In the genomic region with DNA sequence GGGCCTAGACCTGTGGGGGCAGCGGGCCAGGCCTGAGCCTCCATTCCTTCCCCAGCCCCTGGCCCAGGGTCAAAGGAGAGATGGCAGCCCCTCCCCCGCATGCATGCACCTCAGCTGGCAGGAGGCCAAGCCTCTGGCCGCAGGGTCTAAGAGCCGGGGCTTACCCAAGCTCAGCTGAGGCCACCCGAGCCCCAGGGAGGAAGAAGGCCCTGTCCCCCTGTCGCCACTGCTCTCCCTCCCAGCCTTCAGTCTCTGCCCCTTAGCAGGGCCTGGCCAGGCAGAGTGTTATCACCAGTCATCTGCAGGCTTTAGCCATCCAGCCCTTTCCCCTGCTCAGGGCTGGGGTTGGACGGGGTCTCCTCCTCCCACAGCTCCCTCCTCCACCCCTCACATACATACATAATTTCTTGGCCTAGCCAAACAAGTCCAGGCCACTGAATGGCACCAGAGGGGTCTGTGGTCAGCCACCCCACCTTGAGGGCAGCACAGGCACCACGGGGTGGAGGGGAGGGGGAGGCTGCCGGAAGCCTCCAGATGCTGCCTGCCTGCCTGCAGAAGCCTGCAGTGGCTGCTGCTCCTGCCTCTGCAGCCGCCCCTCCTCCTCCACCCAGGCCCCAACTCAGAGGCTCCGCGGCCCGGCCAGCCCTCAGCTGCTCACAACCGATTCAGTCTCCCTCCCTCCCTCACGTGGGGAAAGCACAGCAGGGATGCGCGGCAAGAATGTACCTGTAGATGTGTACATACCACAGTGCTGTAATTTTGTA, we compare ENCODE assay signal across 13 cellular contexts. TPM values are rescaled to one million over a fixed set of nuclear protein-coding genes. Genes with fewer than 3 reads are reported as not detected.
DNase-seq lines count a peak whose midpoint lies in the region; ATAC-seq and TF ChIP-seq lines count a peak whose summit lies in the region.
"Had no signal": no experiment of that assay in that cellular context is flagged by ENCODE, and none has a peak within 500 bp of the region (broad histone marks: within the 10 kb centered on the region; RNA-seq: fewer than 3 reads in every experiment).

No MANE protein-coding gene starts in this region.

- CTCF ChIA-PET in Caco-2 (lab: Charles Lee): no interaction called here

- no peak overlapping the region for H2AFZ ChIP-seq in neural progenitor cell (replicated peaks)

- H3K36me3 ChIP-seq in neural progenitor cell: no peaks in the 10 kb centered on the region
- H3K36me3 ChIP-seq in Caco-2 (ENCODE audit: control insufficient read depth, insufficient read depth, low read length): peaks cover 4% of the 10 kb centered on the region

- peaks cover 41% of the 10 kb centered on the region for H3K4me1 ChIP-seq in neural progenitor cell
- no peaks in the 10 kb centered on the region for H3K4me1 ChIP-seq in Caco-2

- TF ChIP-seq CTCF in choroid plexus epithelial cell (conservative IDR thresholded peaks at IDR 0.05; ENCODE audit: low read depth, low read length) (no peak), neural progenitor cell (IDR thresholded peaks at IDR 0.05) (no peak), Caco-2 (IDR thresholded peaks at IDR 0.05; ENCODE audit: insufficient read depth in 1 of 2, low read depth in 1 of 2, low read length in 1 of 2, severe bottlenecking in 1 of 2, unreplicated experiment in 1 of 2) (no peak)

- H3K4me2 ChIP-seq in neural progenitor cell: peak overlapping the region; percentile 73
- H3K4me2 ChIP-seq: KMS-11 had no signal

- peaks cover 7% of the 10 kb centered on the region for H3K36me3 Mint-ChIP-seq in neural progenitor cell
- peaks cover 74% of the 10 kb centered on the region for H3K36me3 Mint-ChIP-seq in Caco-2 (ENCODE audit: insufficient read depth, unreplicated experiment)

- H3F3A ChIP-seq in neural progenitor cell (ENCODE audit: low read depth): peaks cover 32% of the 10 kb centered on the region

- H3K4me3 Mint-ChIP-seq in neural progenitor cell: peak overlapping the region; percentile 72
- H3K4me3 Mint-ChIP-seq in Caco-2 (ENCODE audit: unreplicated experiment): no peak overlapping the region

- POLR2A ChIA-PET in Caco-2 (lab: Charles Lee): no interaction called here

- peaks cover 68% of the 10 kb centered on the region for H3K4me1 Mint-ChIP-seq in neural progenitor cell
- H3K4me1 Mint-ChIP-seq in Caco-2 (ENCODE audit: low read depth, unreplicated experiment): no peaks in the 10 kb centered on the region

- peak overlapping the region; percentile 79 for H3K27ac Mint-ChIP-seq in neural progenitor cell
- no peak overlapping the region for H3K27ac Mint-ChIP-seq in Caco-2 (ENCODE audit: unreplicated experiment)

- H3K9ac ChIP-seq in neural progenitor cell: no peak overlapping the region
- H3K9ac ChIP-seq: KMS-11 had no signal

- H3K4me3 ChIP-seq in choroid plexus epithelial cell (ENCODE audit: low read depth, low read length) (no peak overlapping the region), neural progenitor cell (no peak overlapping the region), Caco-2 (ENCODE audit: low read depth, low read length) (no peak overlapping the region)

- H3K27me3 ChIP-seq in neural progenitor cell (no peaks in the 10 kb centered on the region), Caco-2 (replicated peaks; ENCODE audit: control insufficient read depth, insufficient read depth, low read length) (no peaks in the 10 kb centered on the region)

- no TSS peak for BruUV-seq in Caco-2 (replicated peaks; lab: Mats Ljungman, UMichigan)

- intact Hi-C loops in Caco-2 (cut with micrococcal nuclease; ENCODE audit: unreplicated experiment): no loop called here

- H3K9me3 Mint-ChIP-seq in neural progenitor cell (no peaks in the 10 kb centered on the region), Caco-2 (ENCODE audit: unreplicated experiment) (no peaks in the 10 kb centered on the region)

- H3K27ac ChIP-seq in neural progenitor cell: peak overlapping the region; percentile 84
- H3K27ac ChIP-seq: KMS-11 had no signal

- H3K79me2 ChIP-seq in neural progenitor cell (ENCODE audit: low read depth): no peaks in the 10 kb centered on the region

- H3K9me3 ChIP-seq in neural progenitor cell (ENCODE audit: low read depth) (no peaks in the 10 kb centered on the region), Caco-2 (no peaks in the 10 kb centered on the region)

- DNase-seq in NCI-H2029 (lab: John Stamatoyannopoulos, UW): peak; percentile 7
- no peak for DNase-seq in NCI-H2029 treated with DMSO at 0.1 percent for 48 hours (lab: John Stamatoyannopoulos, UW)
- peak; percentile 34 for DNase-seq in NCI-H2171 treated with DMSO at 0.1 percent for 48 hours (lab: John Stamatoyannopoulos, UW)
- peak; percentile 55 for DNase-seq in choroid plexus epithelial cell (ENCODE audit: low read depth)
- peak; percentile 81 for DNase-seq in neural progenitor cell (ENCODE audit: low spot score)
- no peak for DNase-seq in NCI-H146 (lab: John Stamatoyannopoulos, UW)
- no peak for DNase-seq in Caco-2
- DNase-seq: ACHN; activated CD4-positive, CD25-positive, alpha-beta regulatory T cell; amniotic stem cell; stimulated activated naive CD4-positive, alpha-beta T cell had no signal

- H3K27me3 Mint-ChIP-seq in neural progenitor cell (ENCODE audit: insufficient read depth, low read depth) (peaks cover 5% of the 10 kb centered on the region), Caco-2 (ENCODE audit: insufficient read depth, unreplicated experiment) (no peaks in the 10 kb centered on the region)

- no peak for ATAC-seq in HG02763 (IDR thresholded peaks at IDR 0.05; ENCODE audit: unreplicated experiment)

- peaks cover 6% of the 10 kb centered on the region for H4K20me1 ChIP-seq in neural progenitor cell (ENCODE audit: low read depth)

RNA-seq across cellular contexts. Expression of gene RAB35, which starts 22.8 kb away (rescaled TPM):
- total RNA-seq in neural progenitor cell (ENCODE audit: low replicate concordance): 17.5 and 24.5 TPM in 2 replicates
- 65.1 and 72.0 TPM in 2 replicates for total RNA-seq in Caco-2 (2022)

Comparison
In these comparisons a context has a peak if more than half of its experiments do, and no peak if none do; other contexts are left out.
1. DNase-seq: peak in NCI-H2029 (single experiment), NCI-H2171 treated with DMSO at 0.1 percent for 48 hours (single experiment), choroid plexus epithelial cell (single experiment) and neural progenitor cell (single experiment); none in NCI-H2029 treated with DMSO at 0.1 percent for 48 hours (single experiment), NCI-H146 (single experiment) and Caco-2 (0 of 2).